Comparison of ENCODE assay signal across 8 cellular contexts in the genomic region with DNA sequence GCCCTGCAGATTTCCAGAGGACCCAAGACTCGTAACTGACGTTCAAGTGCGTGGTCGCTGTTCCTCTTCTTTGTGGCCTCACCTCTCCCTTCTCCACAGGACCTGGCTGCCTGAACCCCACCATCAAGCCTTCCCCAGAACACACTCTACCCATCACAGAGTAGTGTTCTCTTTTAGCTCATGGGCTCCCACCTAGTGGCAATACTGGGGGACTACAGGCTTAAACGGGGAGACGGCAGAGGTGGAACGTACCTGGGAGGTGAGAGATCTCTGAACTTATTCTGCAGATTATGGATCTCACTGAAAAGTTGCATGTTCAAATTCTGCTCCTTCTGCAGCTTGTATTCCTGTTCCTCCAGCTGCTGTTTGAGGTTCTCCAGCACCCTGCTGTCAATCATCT.
A peak's percentile ranks its signal among the peaks of the same experiment; 100 is the strongest.
DNase-seq lines count a peak whose midpoint lies in the region; ATAC-seq and TF ChIP-seq lines count a peak whose summit lies in the region.

No MANE protein-coding gene starts in this region.

- no peak overlapping the region for H3K4me3 Mint-ChIP-seq in activated T-helper 2 cell treated with anti-CD3 and anti-CD28 coated beads, Interferon-gamma antibody, Interleukin-2, Interleukin-4, amounts not matched to agents 10 μg/mL and 5 μg/mL and 100 μg/mL, durations not matched to agents 14 hours and 24 hours and 36 hours (ENCODE audit: low read depth)
- H3K4me3 Mint-ChIP-seq in T-cell = no peak overlapping the region

- no peak for TF ChIP-seq POLR2A in tibial nerve (IDR thresholded peaks at IDR 0.05)

- 81% methylated on average over 7 of the region's 7 CpGs for WGBS in tibial nerve, 2 donors

- peaks cover 17% of the 10 kb centered on the region for H3K4me1 Mint-ChIP-seq in activated T-helper 2 cell treated with anti-CD3 and anti-CD28 coated beads, Interferon-gamma antibody, Interleukin-2, Interleukin-4, amounts not matched to agents 10 μg/mL and 5 μg/mL and 100 μg/mL, durations not matched to agents 14 hours and 24 hours and 36 hours (ENCODE audit: low read depth)
- H3K4me1 Mint-ChIP-seq in T-cell = peaks cover 6 to 22% (median 8%) of the 10 kb centered on the region in 3 donors

- CTCF ChIA-PET in T-cell (lab: Charles Lee) = interaction anchor here in 1 of 2 donors (0.5 kb wide), 1 partner anchor 98 kb away, joined by 3 read pairs; no protein-coding TSS in a partner anchor

- TF ChIP-seq CTCF in tibial nerve (IDR thresholded peaks at IDR 0.05) = peak in 1 of 5 experiments; percentile 9

- H3K9me3 ChIP-seq in tibial nerve = no peaks in the 10 kb centered on the region

- no peak overlapping the region for H3K27ac ChIP-seq in tibial nerve

- no peak overlapping the region for H3K4me3 ChIP-seq in tibial nerve

- peak; percentile 34 to 35 for DNase-seq in activated T-cell treated with anti-CD3 and anti-CD28 coated beads, Interleukin-2, amount 50 U/mL, for 48 hours
- DNase-seq in activated T-cell treated with anti-CD3 and anti-CD28 coated beads for 4 hours (no peak), lung microvascular endothelial cell (ENCODE audit: low read depth in 2 of 2) (peak; percentile 18 to 32), T-cell (no peak), tibial nerve (ENCODE audit: low spot score in 2 of 2) (no peak)
- DNase-seq in activated T-helper 2 cell treated with anti-CD3 and anti-CD28 coated beads, Interferon-gamma antibody, Interleukin-2, Interleukin-4, amounts not matched to agents 10 μg/mL and 5 μg/mL and 100 μg/mL, durations not matched to agents 14 hours and 24 hours and 36 hours (ENCODE audit: low spot score) = no peak

- peak overlapping the region; percentile 33 for H3K27ac Mint-ChIP-seq in activated T-helper 2 cell treated with anti-CD3 and anti-CD28 coated beads, Interferon-gamma antibody, Interleukin-2, Interleukin-4, amounts not matched to agents 10 μg/mL and 5 μg/mL and 100 μg/mL, durations not matched to agents 14 hours and 24 hours and 36 hours
- no peak overlapping the region for H3K27ac Mint-ChIP-seq in T-cell

- ATAC-seq in T-cell (replicated peaks in 1 of 4) (no peak), GM21423 (IDR thresholded peaks at IDR 0.05; ENCODE audit: unreplicated experiment) (no peak)

- peaks cover 0 to 68% (median 9%) of the 10 kb centered on the region in 3 donors for H3K36me3 ChIP-seq in tibial nerve

- H3K27me3 Mint-ChIP-seq in activated T-helper 2 cell treated with anti-CD3 and anti-CD28 coated beads, Interferon-gamma antibody, Interleukin-2, Interleukin-4, amounts not matched to agents 10 μg/mL and 5 μg/mL and 100 μg/mL, durations not matched to agents 14 hours and 24 hours and 36 hours (ENCODE audit: low read depth) = no peaks in the 10 kb centered on the region
- no peaks in the 10 kb centered on the region for H3K27me3 Mint-ChIP-seq in T-cell

- intact Hi-C loops in activated T-helper 2 cell treated with anti-CD3 and anti-CD28 coated beads, Interferon-gamma antibody, Interleukin-2, Interleukin-4, amounts not matched to agents 10 μg/mL and 5 μg/mL and 100 μg/mL, durations not matched to agents 14 hours and 24 hours and 36 hours (cut with micrococcal nuclease) = no loop called here

- peak; percentile 30; the same call in 1 of the 2 replicates for TF ChIP-seq RAD21 in Ishikawa (IDR thresholded peaks at IDR 0.05; ENCODE audit: low read depth)

- H3K4me1 ChIP-seq in tibial nerve = peaks cover 0 to 37% (median 0%) of the 10 kb centered on the region in 4 donors

- no peak for TF ChIP-seq EP300 in Ishikawa (IDR thresholded peaks at IDR 0.05; ENCODE audit: borderline replicate concordance)
- no peak for TF ChIP-seq EP300 in tibial nerve (IDR thresholded peaks at IDR 0.05)

- no peaks in the 10 kb centered on the region for H3K9me3 Mint-ChIP-seq in activated T-helper 2 cell treated with anti-CD3 and anti-CD28 coated beads, Interferon-gamma antibody, Interleukin-2, Interleukin-4, amounts not matched to agents 10 μg/mL and 5 μg/mL and 100 μg/mL, durations not matched to agents 14 hours and 24 hours and 36 hours
- H3K9me3 Mint-ChIP-seq in T-cell = no peaks in the 10 kb centered on the region

- H3K27me3 ChIP-seq in tibial nerve = no peaks in the 10 kb centered on the region

- POLR2A ChIA-PET in T-cell (lab: Charles Lee) = no interaction called here

- peaks cover 63% of the 10 kb centered on the region for H3K36me3 Mint-ChIP-seq in activated T-helper 2 cell treated with anti-CD3 and anti-CD28 coated beads, Interferon-gamma antibody, Interleukin-2, Interleukin-4, amounts not matched to agents 10 μg/mL and 5 μg/mL and 100 μg/mL, durations not matched to agents 14 hours and 24 hours and 36 hours (ENCODE audit: low read depth)
- peaks cover 86% of the 10 kb centered on the region for H3K36me3 Mint-ChIP-seq in T-cell

TF ChIP-seq in Ishikawa, 13 proteins besides CTCF, POLR2A, EP300 and RAD21:
- TF ChIP-seq, protein P1, sequence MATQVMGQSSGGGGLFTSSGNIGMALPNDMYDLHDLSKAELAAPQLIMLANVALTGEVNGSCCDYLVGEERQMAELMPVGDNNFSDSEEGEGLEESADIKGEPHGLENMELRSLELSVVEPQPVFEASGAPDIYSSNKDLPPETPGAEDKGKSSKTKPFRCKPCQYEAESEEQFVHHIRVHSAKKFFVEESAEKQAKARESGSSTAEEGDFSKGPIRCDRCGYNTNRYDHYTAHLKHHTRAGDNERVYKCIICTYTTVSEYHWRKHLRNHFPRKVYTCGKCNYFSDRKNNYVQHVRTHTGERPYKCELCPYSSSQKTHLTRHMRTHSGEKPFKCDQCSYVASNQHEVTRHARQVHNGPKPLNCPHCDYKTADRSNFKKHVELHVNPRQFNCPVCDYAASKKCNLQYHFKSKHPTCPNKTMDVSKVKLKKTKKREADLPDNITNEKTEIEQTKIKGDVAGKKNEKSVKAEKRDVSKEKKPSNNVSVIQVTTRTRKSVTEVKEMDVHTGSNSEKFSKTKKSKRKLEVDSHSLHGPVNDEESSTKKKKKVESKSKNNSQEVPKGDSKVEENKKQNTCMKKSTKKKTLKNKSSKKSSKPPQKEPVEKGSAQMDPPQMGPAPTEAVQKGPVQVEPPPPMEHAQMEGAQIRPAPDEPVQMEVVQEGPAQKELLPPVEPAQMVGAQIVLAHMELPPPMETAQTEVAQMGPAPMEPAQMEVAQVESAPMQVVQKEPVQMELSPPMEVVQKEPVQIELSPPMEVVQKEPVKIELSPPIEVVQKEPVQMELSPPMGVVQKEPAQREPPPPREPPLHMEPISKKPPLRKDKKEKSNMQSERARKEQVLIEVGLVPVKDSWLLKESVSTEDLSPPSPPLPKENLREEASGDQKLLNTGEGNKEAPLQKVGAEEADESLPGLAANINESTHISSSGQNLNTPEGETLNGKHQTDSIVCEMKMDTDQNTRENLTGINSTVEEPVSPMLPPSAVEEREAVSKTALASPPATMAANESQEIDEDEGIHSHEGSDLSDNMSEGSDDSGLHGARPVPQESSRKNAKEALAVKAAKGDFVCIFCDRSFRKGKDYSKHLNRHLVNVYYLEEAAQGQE (IDR thresholded peaks at IDR 0.05; ENCODE audit: low read depth) = no peak
- TF ChIP-seq FOXM1 (IDR thresholded peaks at IDR 0.05; ENCODE audit: borderline replicate concordance, low read depth) (no peak), EGR1 (IDR thresholded peaks at IDR 0.05) (no peak), YY1 (IDR thresholded peaks at IDR 0.05; ENCODE audit: low read depth) (no peak), CREB1 (IDR thresholded peaks at IDR 0.05; ENCODE audit: low read depth) (no peak), TEAD4 (IDR thresholded peaks at IDR 0.05) (no peak), CEBPB (IDR thresholded peaks at IDR 0.05) (no peak), TAF1 (IDR thresholded peaks at IDR 0.05; ENCODE audit: low read depth) (no peak), TCF12 (IDR thresholded peaks at IDR 0.05; ENCODE audit: low read depth) (no peak), NFIC (IDR thresholded peaks at IDR 0.05) (no peak), ZBTB7A (IDR thresholded peaks at IDR 0.05; ENCODE audit: low read depth) (no peak)
- TF ChIP-seq, protein P2, sequence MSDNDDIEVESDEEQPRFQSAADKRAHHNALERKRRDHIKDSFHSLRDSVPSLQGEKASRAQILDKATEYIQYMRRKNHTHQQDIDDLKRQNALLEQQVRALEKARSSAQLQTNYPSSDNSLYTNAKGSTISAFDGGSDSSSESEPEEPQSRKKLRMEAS (IDR thresholded peaks at IDR 0.05) = no peak
- TF ChIP-seq, protein P3, sequence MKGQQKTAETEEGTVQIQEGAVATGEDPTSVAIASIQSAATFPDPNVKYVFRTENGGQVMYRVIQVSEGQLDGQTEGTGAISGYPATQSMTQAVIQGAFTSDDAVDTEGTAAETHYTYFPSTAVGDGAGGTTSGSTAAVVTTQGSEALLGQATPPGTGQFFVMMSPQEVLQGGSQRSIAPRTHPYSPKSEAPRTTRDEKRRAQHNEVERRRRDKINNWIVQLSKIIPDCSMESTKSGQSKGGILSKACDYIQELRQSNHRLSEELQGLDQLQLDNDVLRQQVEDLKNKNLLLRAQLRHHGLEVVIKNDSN (IDR thresholded peaks at IDR 0.05) = no peak

Comparison
In these comparisons a context has a peak if more than half of its experiments do, and no peak if none do; other contexts are left out.
1. DNase-seq: peak in activated T-cell treated with anti-CD3 and anti-CD28 coated beads, Interleukin-2, amount 50 U/mL, for 48 hours (2 of 2) and lung microvascular endothelial cell (2 of 2); none in activated T-cell treated with anti-CD3 and anti-CD28 coated beads for 4 hours (single experiment), activated T-helper 2 cell treated with anti-CD3 and anti-CD28 coated beads, Interferon-gamma antibody, Interleukin-2, Interleukin-4, amounts not matched to agents 10 μg/mL and 5 μg/mL and 100 μg/mL, durations not matched to agents 14 hours and 24 hours and 36 hours (single experiment), T-cell (0 of 34) and tibial nerve (0 of 2).